9 cellular contexts compared by ENCODE assay signal in genomic region chr5:150540615-150541396, GRCh38. TPM values are rescaled to one million over a fixed set of nuclear protein-coding genes. Genes with fewer than 3 reads are reported as not detected.
DNase-seq lines count a peak whose midpoint lies in the region; ATAC-seq and TF ChIP-seq lines count a peak whose summit lies in the region.
"Had no signal": no experiment of that assay in that cellular context is flagged by ENCODE, and none has a peak within 500 bp of the region (broad histone marks: within the 10 kb centered on the region; RNA-seq: fewer than 3 reads in every experiment).

No MANE protein-coding gene starts in this region.

- TF ChIP-seq CTCF in IMR-90 (conservative IDR thresholded peaks at IDR 0.05; ENCODE audit: low read depth, low read length): no peak
- TF ChIP-seq CTCF in liver (IDR thresholded peaks at IDR 0.05; ENCODE audit: low read depth, low read length, missing input control): no peak
- TF ChIP-seq CTCF in thoracic aorta (IDR thresholded peaks at IDR 0.05): no peak
- no peak for TF ChIP-seq CTCF in GM23338 (conservative IDR thresholded peaks at IDR 0.05; ENCODE audit: low read depth in 2 of 2)
- no peak for TF ChIP-seq CTCF in A673 (conservative IDR thresholded peaks at IDR 0.05; ENCODE audit: low read depth, low read length)

- H4K5ac ChIP-seq in IMR-90 (ENCODE audit: low read depth, low read length): peak overlapping the region; percentile 46

- intact Hi-C loops in IMR-90 (cut with micrococcal nuclease) (no loop called here), A673 (cut with micrococcal nuclease; ENCODE audit: unreplicated experiment) (no loop called here)

- H2BK15ac ChIP-seq in IMR-90 (ENCODE audit: low read depth, low read length): no peak overlapping the region

- peak overlapping the region; percentile 72 for H3K14ac ChIP-seq in IMR-90 (replicated peaks; ENCODE audit: low read depth, low read length)

- H3K27me3 ChIP-seq in IMR-90 (ENCODE audit: control insufficient read depth, insufficient read depth, low read length) (no peaks in the 10 kb centered on the region), liver (ENCODE audit: control insufficient read depth in 4 of 4, insufficient read depth in 4 of 4, low read length in 3 of 4) (no peaks in the 10 kb centered on the region), thoracic aorta (replicated peaks; ENCODE audit: insufficient read depth) (no peaks in the 10 kb centered on the region), GM23338 (ENCODE audit: insufficient read depth) (no peaks in the 10 kb centered on the region), A673 (replicated peaks; ENCODE audit: insufficient read depth, low read depth, low read length, poor library complexity) (no peaks in the 10 kb centered on the region)

- peak overlapping the region; percentile 56 for H2BK120ac ChIP-seq in IMR-90 (ENCODE audit: low read depth, low read length)

- peaks cover 18% of the 10 kb centered on the region for H3K4me1 Mint-ChIP-seq in GM23338

- peak; percentile 98 for DNase-seq in IMR-90
- peak; percentile 87 for DNase-seq in dedifferentiated amniotic fluid mesenchymal stem cell (ENCODE audit: extremely low spot score)
- DNase-seq in thoracic aorta (ENCODE audit: low spot score): peak; percentile 83
- no peak for DNase-seq in GM23338 (ENCODE audit: low spot score)
- DNase-seq in cerebellar nuclear complex (lab: John Stamatoyannopoulos, UW): no peak
- no peak for DNase-seq in A673 (ENCODE audit: low spot score)
- DNase-seq: H7 had no signal

- TF ChIP-seq POLR2A in IMR-90 (IDR thresholded peaks at IDR 0.05; ENCODE audit: low read depth, low read length): no peak

- H3K9me3 ChIP-seq in IMR-90 (ENCODE audit: control insufficient read depth, insufficient read depth, low read length) (no peaks in the 10 kb centered on the region), liver (ENCODE audit: control insufficient read depth in 4 of 4, low read length in 3 of 4) (no peaks in the 10 kb centered on the region), thoracic aorta (no peaks in the 10 kb centered on the region), A673 (ENCODE audit: low read depth, low read length, poor library complexity, severe bottlenecking) (no peaks in the 10 kb centered on the region)

- CTCF ChIA-PET in IMR-90 (lab: Yijun Ruan, JAX) (interaction anchor here (0.9 to 1.0 kb wide), 2 partner anchors 24 to 83 kb away, joined by 3 read pairs; no protein-coding TSS in a partner anchor), A673 (lab: Charles Lee) (no interaction called here)

- in situ Hi-C loops in IMR-90 (cut with MboI; ENCODE audit: low sequenced_read_pairs): no loop called here

- H2AK5ac ChIP-seq in IMR-90 (ENCODE audit: low read depth, low read length): peak overlapping the region; percentile 87

- peaks cover 3% of the 10 kb centered on the region; the same call in 1 of the 3 replicates for H3K9me3 Mint-ChIP-seq in GM23338

- peak overlapping the region; percentile 73; the same call in 1 of the 2 replicates for H3K56ac ChIP-seq in IMR-90 (ENCODE audit: extremely low read depth, insufficient read depth, low read length)

- peak overlapping the region; percentile 49 for H3K23ac ChIP-seq in IMR-90 (ENCODE audit: low read depth, low read length)

- BruUV-seq in IMR-90 (replicated peaks; lab: Mats Ljungman, UMichigan) (no TSS peak), A673 (replicated peaks; lab: Mats Ljungman, UMichigan) (no TSS peak)

- H4K91ac ChIP-seq in IMR-90 (ENCODE audit: insufficient read depth, low read depth, low read length): peak overlapping the region; percentile 82

- H3K4ac ChIP-seq in IMR-90 (ENCODE audit: low read depth, low read length): peak overlapping the region; percentile 87

- peaks cover 51 to 80% of the 10 kb centered on the region in 2 experiments for H3K79me1 ChIP-seq in IMR-90 (ENCODE audit: low read depth in 1 of 2, low read length in 2 of 2)

- no peak overlapping the region for H3K4me3 Mint-ChIP-seq in GM23338

- no peak overlapping the region for H2AFZ ChIP-seq in IMR-90 (replicated peaks; ENCODE audit: low read length, poor library complexity)
- H2AFZ ChIP-seq in GM23338: no peak overlapping the region

- no peak overlapping the region for H3K27ac Mint-ChIP-seq in GM23338

- peaks cover 38% of the 10 kb centered on the region for H3K9me1 ChIP-seq in IMR-90 (ENCODE audit: insufficient read depth, low read length)

- H3K4me3 ChIP-seq in IMR-90 (ENCODE audit: insufficient read depth, low read depth, low read length): no peak overlapping the region
- no peak overlapping the region for H3K4me3 ChIP-seq in liver (ENCODE audit: low read depth in 1 of 3, low read length in 3 of 3)
- no peak overlapping the region for H3K4me3 ChIP-seq in thoracic aorta
- no peak overlapping the region for H3K4me3 ChIP-seq in GM23338
- no peak overlapping the region for H3K4me3 ChIP-seq in A673 (ENCODE audit: low read depth, low read length, poor library complexity, severe bottlenecking)

- peak overlapping the region; percentile 49 for H3K4me2 ChIP-seq in IMR-90 (ENCODE audit: low read depth, low read length)
- H3K4me2 ChIP-seq in GM23338: no peak overlapping the region

- peaks cover 7% of the 10 kb centered on the region; the same call in 1 of the 2 replicates for H3F3A ChIP-seq in GM23338 (replicated peaks; ENCODE audit: low read depth)

- POLR2A ChIA-PET in IMR-90 (lab: Charles Lee; ENCODE audit: unreplicated experiment) (no interaction called here), A673 (lab: Charles Lee; ENCODE audit: low non-redundant PET) (no interaction called here)

- H2BK5ac ChIP-seq in IMR-90 (ENCODE audit: low read depth, low read length, poor library complexity, severe bottlenecking): peak overlapping the region; percentile 90

- H4K20me1 ChIP-seq in IMR-90 (ENCODE audit: insufficient read depth, low read length) (peaks cover 28% of the 10 kb centered on the region), GM23338 (replicated peaks; ENCODE audit: insufficient read depth) (peaks cover 12% of the 10 kb centered on the region; the same call in 1 of the 2 replicates)

- 0 out of 2 replicates have a peak, but pooled peaks have one; percentile 21 for TF ChIP-seq RAD21 in IMR-90 (IDR thresholded peaks at IDR 0.05; ENCODE audit: low read length)
- peak; percentile 25 to 30 for TF ChIP-seq RAD21 in liver (IDR thresholded peaks at IDR 0.05)

- peak overlapping the region; percentile 89 for H3K27ac ChIP-seq in IMR-90 (ENCODE audit: insufficient read depth, low read length)
- peak overlapping the region; percentile 89 to 94 for H3K27ac ChIP-seq in liver (ENCODE audit: low read depth in 1 of 2, low read length in 2 of 2)
- peak overlapping the region; percentile 84 to 87 for H3K27ac ChIP-seq in thoracic aorta
- no peak overlapping the region for H3K27ac ChIP-seq in GM23338 (ENCODE audit: low read depth)
- no peak overlapping the region for H3K27ac ChIP-seq in A673 (ENCODE audit: low read depth, low read length, poor library complexity, severe bottlenecking)

- peak overlapping the region; percentile 54 for H2BK20ac ChIP-seq in IMR-90 (ENCODE audit: low read depth, low read length)

- peaks cover 36% of the 10 kb centered on the region for H3K4me1 ChIP-seq in IMR-90 (ENCODE audit: control insufficient read depth, insufficient read depth, low read length)
- peaks cover 17 to 69% (median 51%) of the 10 kb centered on the region in 4 donors for H3K4me1 ChIP-seq in liver (ENCODE audit: control insufficient read depth in 4 of 4, insufficient read depth in 4 of 4, low read length in 3 of 4)
- peaks cover 13 to 26% of the 10 kb centered on the region in 2 donors for H3K4me1 ChIP-seq in thoracic aorta (ENCODE audit: control insufficient read depth in 1 of 2, low read depth in 2 of 2)
- peaks cover 5% of the 10 kb centered on the region; the same call in 1 of the 2 replicates for H3K4me1 ChIP-seq in GM23338 (ENCODE audit: insufficient read depth)
- H3K4me1 ChIP-seq in A673 (ENCODE audit: insufficient read depth, low read length, poor library complexity, severe bottlenecking): no peaks in the 10 kb centered on the region

- peak overlapping the region; percentile 80 for H2AK9ac ChIP-seq in IMR-90 (replicated peaks; ENCODE audit: low read depth, low read length, poor library complexity)

- H3K27me3 Mint-ChIP-seq in GM23338 (ENCODE audit: insufficient read depth, low read depth, poor library complexity): peaks cover 9% of the 10 kb centered on the region

- dilution Hi-C loops in IMR-90 (cut with HindIII; ENCODE audit: low sequenced_read_pairs, unreplicated experiment): no loop called here

- H3K9ac ChIP-seq in IMR-90 (ENCODE audit: low read depth, low read length) (0 out of 2 replicates have a peak overlapping the region, but pooled peaks have one; percentile 8), liver (ENCODE audit: low read depth in 1 of 2, low read length in 2 of 2) (peak overlapping the region in 1 of 2 donors; percentile 56)

- peak overlapping the region; percentile 26 to 76; a peak in 3 of 4 replicates for H4K8ac ChIP-seq in IMR-90 (ENCODE audit: low read depth in 2 of 2, low read length in 2 of 2)

- H3K36me3 ChIP-seq in IMR-90 (ENCODE audit: control insufficient read depth, insufficient read depth, low read length) (peaks cover 67% of the 10 kb centered on the region), liver (ENCODE audit: control insufficient read depth in 4 of 4, insufficient read depth in 3 of 4, low read depth in 1 of 4, low read length in 3 of 4) (peaks cover 17 to 44% (median 38%) of the 10 kb centered on the region in 4 donors), thoracic aorta (peaks cover 36% of the 10 kb centered on the region), GM23338 (ENCODE audit: insufficient read depth) (peaks cover 24% of the 10 kb centered on the region), A673 (ENCODE audit: insufficient read depth, low read length, poor library complexity, severe bottlenecking) (peaks cover 39% of the 10 kb centered on the region)

- peaks cover 83% of the 10 kb centered on the region for H3K36me3 Mint-ChIP-seq in GM23338 (ENCODE audit: low read depth)

- peak overlapping the region; percentile 65 for H3K18ac ChIP-seq in IMR-90 (ENCODE audit: low read depth, low read length)

- 27% methylated on average over 3 of the region's 15 CpGs; no CpG with 5 or more reads in 1 of the 2 experiments for WGBS in IMR-90 (ENCODE audit: extremely low coverage in 2 of 2, insufficient read length in 1 of 2), 2 experiments
- 55% methylated on average over 15 of the region's 15 CpGs for WGBS in liver

- no peaks in the 10 kb centered on the region for H3K79me2 ChIP-seq in GM23338 (replicated peaks; ENCODE audit: insufficient read depth)

- peak; percentile 77 for ATAC-seq in IMR-90 (ENCODE audit: low read depth)
- peak; percentile 75 for ATAC-seq in thoracic aorta (ENCODE audit: insufficient number of reproducible peaks, low FRiP score, low read depth)
- no peak for ATAC-seq in GM23338
- ATAC-seq in GM21576 (IDR thresholded peaks at IDR 0.05; ENCODE audit: unreplicated experiment): no peak

- H3K9me2 ChIP-seq in GM23338 (ENCODE audit: insufficient read depth): no peaks in the 10 kb centered on the region

RNA-seq across cellular contexts. Expression of gene NDST1, which starts 32.9 kb away (rescaled TPM):
- 30.3 and 30.5 TPM in 2 replicates for total RNA-seq in IMR-90 (2012; rRNA removed)
- polyA plus RNA-seq in IMR-90 (2012; rRNA removed): 80.4 and 101 TPM in 2 replicates
- 41.4 and 74.0 TPM in 2 replicates for polyA plus RNA-seq in IMR-90 (2012; cell fraction: cytosol; rRNA removed)
- 81.4 and 121 TPM in 2 replicates for polyA plus RNA-seq in IMR-90 (2012; cell fraction: nucleus; rRNA removed; ENCODE audit: low replicate concordance)
- 100 to 1,000 TPM in 1 of 2 donors, 10 to 100 TPM in 1; 39.5 to 103 TPM for total RNA-seq in liver
- 10 to 100 TPM; 10.3 to 38.5 TPM for polyA plus RNA-seq in liver
- 100 to 1,000 TPM; 112 to 131 TPM for total RNA-seq in thoracic aorta
- 76.6 and 85.0 TPM in 2 replicates for total RNA-seq in GM23338 (2014; rRNA removed; shearing (Covaris generic))
- polyA plus RNA-seq in GM23338 (2016; fragmentation: Nextera tagmentation; extraction: Ambion mirVana): 7.3 and 8.5 TPM in 2 replicates
- 44.0 and 46.7 TPM in 2 replicates for total RNA-seq in A673 (2021)

Comparison
In these comparisons a context has a peak if more than half of its experiments do, and no peak if none do; other contexts are left out.
1. ATAC-seq: peak in IMR-90 (single experiment) and thoracic aorta (single experiment); none in GM23338 (single experiment) and GM21576 (single experiment).
2. DNase-seq: peak in IMR-90 (single experiment), dedifferentiated amniotic fluid mesenchymal stem cell (single experiment) and thoracic aorta (single experiment); none in GM23338 (single experiment), cerebellar nuclear complex (0 of 2) and A673 (single experiment).
3. H3K27ac ChIP-seq: peak in IMR-90 (single experiment), liver (2 of 2) and thoracic aorta (2 of 2); none in GM23338 (single experiment) and A673 (single experiment).